In genomic region chr13:109146912-109147624, GRCh38 we compare ENCODE assay signal across 13 cellular contexts.
DNase-seq lines count a peak whose midpoint lies in the region; ATAC-seq and TF ChIP-seq lines count a peak whose summit lies in the region.
"Had no signal": no experiment of that assay in that cellular context is flagged by ENCODE, and none has a peak within 500 bp of the region (broad histone marks: within the 10 kb centered on the region; RNA-seq: fewer than 3 reads in every experiment).

No MANE protein-coding gene starts in this region.

- no peak for TF ChIP-seq CTCF in PC-3 (conservative IDR thresholded peaks at IDR 0.05; ENCODE audit: low read depth, low read length)
- no peak for TF ChIP-seq CTCF in psoas muscle (IDR thresholded peaks at IDR 0.05)

- no peaks in the 10 kb centered on the region for H3K9me3 ChIP-seq in PC-3 (ENCODE audit: low read length)
- H3K9me3 ChIP-seq in psoas muscle, result no peaks in the 10 kb centered on the region
- H3K9me3 ChIP-seq: Caco-2 had no signal

- 38 to 75% (median 69%) methylated on average over 11 of the region's 11 CpGs for WGBS in psoas muscle, 3 donors

- H3K9ac ChIP-seq in PC-3 (ENCODE audit: low read length), result peak overlapping the region; percentile 66

- no peaks in the 10 kb centered on the region for H3K36me3 ChIP-seq in PC-3 (ENCODE audit: low read depth, low read length)
- H3K36me3 ChIP-seq in psoas muscle (ENCODE audit: insufficient read depth in 1 of 2, low read depth in 1 of 2), result no peaks in the 10 kb centered on the region

- H3K27me3 ChIP-seq in PC-3 (ENCODE audit: low read length) (no peaks in the 10 kb centered on the region), psoas muscle (ENCODE audit: insufficient read depth in 3 of 3, low read length in 2 of 3) (peaks cover 0 to 8% (median 0%) of the 10 kb centered on the region in 3 donors)

- DNase-seq in GM04503 (ENCODE audit: low read depth), result peak; percentile 80
- DNase-seq in PC-3, result peak; percentile 95
- peak; percentile 32 to 62 for DNase-seq in dermis microvascular lymphatic vessel endothelial cell (ENCODE audit: low read depth in 2 of 2)
- DNase-seq in psoas muscle, result no peak
- DNase-seq in midbrain (lab: John Stamatoyannopoulos, UW), result no peak
- no peak for DNase-seq in KG1 (lab: John Stamatoyannopoulos, UW)
- no peak for DNase-seq in NCI-H1092 treated with DMSO at 0.1 percent for 48 hours (lab: John Stamatoyannopoulos, UW)
- DNase-seq in stimulated activated CD4-positive, alpha-beta T cell treated with anti-CD3 and anti-CD28 coated beads, Interleukin-4, amount 100 ng/mL, for 24 hours, result no peak
- DNase-seq: Caco-2; head of caudate nucleus; Kasumi-1; NCI-H2171; stimulated activated naive B cell treated with anti-CD40 and anti-IgM and Interleukin-4, amounts not matched to agents 10 μg/mL and 1 μg/mL and 100 μg/mL, for 72 hours had no signal

- POLR2A ChIA-PET in PC-3 (lab: Charles Lee; ENCODE audit: unreplicated experiment), result no interaction called here

- CTCF ChIA-PET in PC-3 (lab: Charles Lee), result no interaction called here

- H2AFZ ChIP-seq in PC-3 (ENCODE audit: low read length), result no peak overlapping the region

- H3K4me1 ChIP-seq in PC-3 (ENCODE audit: insufficient read depth, low read length), result peaks cover 47% of the 10 kb centered on the region
- H3K4me1 ChIP-seq in psoas muscle, result no peaks in the 10 kb centered on the region

- H3K4me3 ChIP-seq in PC-3 (ENCODE audit: low read length) (no peak overlapping the region), psoas muscle (no peak overlapping the region)

- TSS peak; percentile 42 for BruUV-seq in PC-3 (replicated peaks; lab: Mats Ljungman, UMichigan)

- ATAC-seq in PC-3, result peak; percentile 80
- ATAC-seq in psoas muscle, result peak; percentile 54 to 85 (median 70)
- ATAC-seq: stimulated activated naive B cell treated with anti-CD40 and anti-IgM and Interleukin-4, amounts not matched to agents 10 μg/mL and 1 μg/mL and 100 μg/mL, for 72 hours had no signal

- peak overlapping the region; percentile 69 for H3K4me2 ChIP-seq in PC-3 (ENCODE audit: low read length)

- peaks cover 5% of the 10 kb centered on the region; the same call in 1 of the 2 replicates for H3K79me2 ChIP-seq in PC-3 (ENCODE audit: low read length)

- H3F3A ChIP-seq in PC-3 (ENCODE audit: low read length, unreplicated experiment), result no peaks in the 10 kb centered on the region

- intact Hi-C loops in PC-3 (cut with micrococcal nuclease), result loop anchor here (2.0 to 5.0 kb wide), 9 partner anchors 110 to 980 kb away; no protein-coding TSS in a partner anchor
- intact Hi-C loops in psoas muscle (cut with DNase I), result loop anchor here (10.0 kb wide), 2 partner anchors 638 to 958 kb away; partner anchors contain the start of gene IRS2 (in 1 of the 2)

- H3K27ac ChIP-seq in PC-3 (ENCODE audit: low read length), result peak overlapping the region; percentile 86
- H3K27ac ChIP-seq in psoas muscle, result peak overlapping the region; percentile 25

- no peaks in the 10 kb centered on the region for H3K9me2 ChIP-seq in PC-3 (replicated peaks; ENCODE audit: low read length)

- no peaks in the 10 kb centered on the region for H4K20me1 ChIP-seq in PC-3 (ENCODE audit: low read length)

Comparison
In these comparisons a context has a peak if more than half of its experiments do, and no peak if none do; other contexts are left out.
1. DNase-seq: peak in GM04503 (single experiment), PC-3 (single experiment) and dermis microvascular lymphatic vessel endothelial cell (2 of 2); none in psoas muscle (0 of 2), midbrain (single experiment), KG1 (single experiment), NCI-H1092 treated with DMSO at 0.1 percent for 48 hours (single experiment) and stimulated activated CD4-positive, alpha-beta T cell treated with anti-CD3 and anti-CD28 coated beads, Interleukin-4, amount 100 ng/mL, for 24 hours (single experiment).